33 cellular contexts compared by ENCODE assay signal in genomic region chr15:70427531-70428120, GRCh38.
DNase-seq lines count a peak whose midpoint lies in the region; ATAC-seq, FAIRE-seq and TF ChIP-seq lines count a peak whose summit lies in the region.
"Had no signal": no experiment of that assay in that cellular context is flagged by ENCODE, and none has a peak within 500 bp of the region (broad histone marks: within the 10 kb centered on the region; RNA-seq: fewer than 3 reads in every experiment).

No MANE protein-coding gene starts in this region.

- H3K27ac ChIP-seq in DND-41 (ENCODE audit: low read length) (peak overlapping the region; percentile 14; the same call in 1 of the 2 replicates), Karpas-422 (ENCODE audit: low read length) (no peak overlapping the region), keratinocyte (ENCODE audit: control insufficient read depth, insufficient read depth, low read length) (peak overlapping the region; percentile 6)
- H3K27ac ChIP-seq: dorsolateral prefrontal cortex, neutrophil, right atrium auricular region, testis had no signal

- ATAC-seq in DND-41 (ENCODE audit: insufficient read depth, low read depth) (no peak), activated B cell treated with CpG ODN at 0.5 μM for 24 hours (ENCODE audit: low read depth) (peak; percentile 45), HG03135 (IDR thresholded peaks at IDR 0.05; ENCODE audit: unreplicated experiment) (no peak)
- ATAC-seq: activated CD4-positive, CD25-positive, alpha-beta regulatory T cell treated with anti-CD3 and anti-CD28 coated beads, Interleukin-2, amount 50 U/mL, for 24 hours; GM12878; Right ventricle myocardium inferior; T-helper 17 cell had no signal

- H3K4me3 Mint-ChIP-seq in activated B cell treated with CpG ODN at 0.5 μM for 24 hours, result no peak overlapping the region
- H3K4me3 Mint-ChIP-seq: brain; CD4-positive, alpha-beta T cell; immature natural killer cell; stimulated activated naive CD8-positive, alpha-beta T cell treated with anti-CD3 and anti-CD28 coated beads, Interleukin-15, Interleukin-2, amounts not matched to agents 100 ng/mL and 50 ng/mL, for 24 hours; T-helper 17 cell had no signal

- no peaks in the 10 kb centered on the region for H3K9me2 ChIP-seq in Karpas-422 (replicated peaks; ENCODE audit: insufficient read depth, low read length)

- peaks cover 3% of the 10 kb centered on the region for H3K9me1 ChIP-seq in keratinocyte (ENCODE audit: control insufficient read depth, extremely low read depth, insufficient read depth, low read length)

- dilution Hi-C loops in keratinocyte (cut with MboI; ENCODE audit: extremely low pct_ligation_motif_present, low sequenced_read_pairs), result no loop called here

- no peak overlapping the region for H3K27ac Mint-ChIP-seq in activated B cell treated with CpG ODN at 0.5 μM for 24 hours
- H3K27ac Mint-ChIP-seq: brain; CD4-positive, alpha-beta T cell; immature natural killer cell; stimulated activated naive CD8-positive, alpha-beta T cell treated with anti-CD3 and anti-CD28 coated beads, Interleukin-15, Interleukin-2, amounts not matched to agents 100 ng/mL and 50 ng/mL, for 24 hours; T-helper 17 cell had no signal

- POLR2A ChIA-PET in activated B cell treated with CpG ODN at 0.5 μM for 24 hours (lab: Charles Lee), result no interaction called here

- DNase-seq in DND-41, result no peak
- no peak for DNase-seq in Karpas-422
- DNase-seq in activated B cell treated with CpG ODN at 0.5 μM for 24 hours, result no peak
- DNase-seq in keratinocyte (ENCODE audit: low read depth, low spot score), result peak; percentile 91
- DNase-seq in ecto neural progenitor cell (ENCODE audit: low spot score), result no peak
- no peak for DNase-seq in SIG-M5 (lab: John Stamatoyannopoulos, UW)
- no peak for DNase-seq in NOMO-1 treated with DMSO at 0.1 percent for 48 hours (lab: John Stamatoyannopoulos, UW; ENCODE audit: unreplicated experiment)
- DNase-seq: activated CD4-positive, alpha-beta T cell treated with anti-CD3 and anti-CD28 coated beads, Interleukin-2, amount 50 U/mL, for 48 hours; activated naive CD4-positive, alpha-beta T cell treated with Interleukin-2 at 50 U/mL for 16 hours; AML-193; CD4-positive, alpha-beta T cell; cerebellar nuclear complex; dorsolateral prefrontal cortex; hypothalamus; immature natural killer cell; mesenchymal stem cell; NCI-H1048; NCI-H1694; NCI-H774; posterior cingulate gyrus; small intestine; stimulated activated CD4-positive, alpha-beta T cell treated with anti-CD3 and anti-CD28 coated beads, Interleukin-1b, Interleukin-23, amount 100 ng/mL, for 48 hours; T-helper 17 cell; testis had no signal

- H3K9me3 ChIP-seq in DND-41 (ENCODE audit: insufficient read depth, low read length, severe bottlenecking) (peaks cover 21% of the 10 kb centered on the region), Karpas-422 (ENCODE audit: low read length) (no peaks in the 10 kb centered on the region), keratinocyte (ENCODE audit: control insufficient read depth, low read depth, low read length) (no peaks in the 10 kb centered on the region)
- H3K9me3 ChIP-seq: neutrophil, testis had no signal

- no peaks in the 10 kb centered on the region for H3K27me3 Mint-ChIP-seq in activated B cell treated with CpG ODN at 0.5 μM for 24 hours
- H3K27me3 Mint-ChIP-seq: CD4-positive, alpha-beta T cell; T-helper 17 cell had no signal

- H3K4me2 ChIP-seq in DND-41 (ENCODE audit: insufficient read depth, low read length) (no peak overlapping the region), Karpas-422 (ENCODE audit: low read depth, low read length, poor library complexity, severe bottlenecking) (peak overlapping the region; percentile 3), keratinocyte (ENCODE audit: control insufficient read depth, extremely low read depth, insufficient read depth, low read depth, low read length) (peak overlapping the region; percentile 29)

- H3K36me3 Mint-ChIP-seq in activated B cell treated with CpG ODN at 0.5 μM for 24 hours (ENCODE audit: low read depth), result no peaks in the 10 kb centered on the region
- H3K36me3 Mint-ChIP-seq: brain, immature natural killer cell had no signal

- CTCF ChIA-PET in activated B cell treated with CpG ODN at 0.5 μM for 24 hours (lab: Charles Lee), result no interaction called here

- peak; percentile 98 for FAIRE-seq in keratinocyte (lab: Jason Lieb, UNC)
- FAIRE-seq: D721Med, GM12878, small intestine had no signal

- H3K79me2 ChIP-seq in DND-41 (ENCODE audit: insufficient read depth, low read length) (no peaks in the 10 kb centered on the region), Karpas-422 (ENCODE audit: low read length) (no peaks in the 10 kb centered on the region), keratinocyte (ENCODE audit: control insufficient read depth, insufficient read depth, low read length) (no peaks in the 10 kb centered on the region)

- intact Hi-C loops in activated B cell treated with CpG ODN at 0.5 μM for 24 hours (cut with micrococcal nuclease), result no loop called here

- no peaks in the 10 kb centered on the region; the same call in 1 of the 2 replicates for H3K36me3 ChIP-seq in DND-41 (ENCODE audit: insufficient read depth, low read length)
- H3K36me3 ChIP-seq in Karpas-422 (ENCODE audit: insufficient read depth, low read length), result no peaks in the 10 kb centered on the region
- H3K36me3 ChIP-seq in keratinocyte (ENCODE audit: control insufficient read depth in 2 of 2, extremely low read depth in 1 of 2, insufficient read depth in 2 of 2, low read length in 2 of 2), result no peaks in the 10 kb centered on the region
- H3K36me3 ChIP-seq: neutrophil, right atrium auricular region had no signal

- H3K9me3 Mint-ChIP-seq in activated B cell treated with CpG ODN at 0.5 μM for 24 hours, result peaks cover 2% of the 10 kb centered on the region
- H3K9me3 Mint-ChIP-seq: stimulated activated naive CD8-positive, alpha-beta T cell treated with anti-CD3 and anti-CD28 coated beads, Interleukin-15, Interleukin-2, amounts not matched to agents 100 ng/mL and 50 ng/mL, for 24 hours had no signal

- H2AFZ ChIP-seq in DND-41 (ENCODE audit: low read depth, low read length) (no peak overlapping the region), Karpas-422 (ENCODE audit: low read length) (no peak overlapping the region), keratinocyte (ENCODE audit: control insufficient read depth, low read length) (no peak overlapping the region)

- H3K9ac ChIP-seq in DND-41 (ENCODE audit: low read depth, low read length) (no peak overlapping the region), Karpas-422 (ENCODE audit: low read length) (no peak overlapping the region), keratinocyte (ENCODE audit: control insufficient read depth, extremely low read depth, insufficient read depth, low read length) (no peak overlapping the region)

- H3K4me1 Mint-ChIP-seq in activated B cell treated with CpG ODN at 0.5 μM for 24 hours, result peaks cover 20% of the 10 kb centered on the region

- H3K4me3 ChIP-seq in DND-41 (ENCODE audit: low read depth in 1 of 2, low read length in 2 of 2), result no peak overlapping the region
- no peak overlapping the region for H3K4me3 ChIP-seq in Karpas-422 (ENCODE audit: low read length)
- H3K4me3 ChIP-seq in keratinocyte (ENCODE audit: control insufficient read depth in 2 of 3, extremely low read depth in 1 of 3, insufficient read depth in 2 of 3, low read depth in 1 of 3, low read length in 3 of 3), result no peak overlapping the region
- H3K4me3 ChIP-seq: dorsolateral prefrontal cortex, GM12878, right atrium auricular region, testis had no signal

- H3K4me1 ChIP-seq in DND-41 (ENCODE audit: insufficient read depth, low read length) (peaks cover 61% of the 10 kb centered on the region), Karpas-422 (ENCODE audit: low read length) (peaks cover 9% of the 10 kb centered on the region), keratinocyte (ENCODE audit: control insufficient read depth, extremely low read depth, insufficient read depth, low read length) (peaks cover 38% of the 10 kb centered on the region)
- H3K4me1 ChIP-seq: right atrium auricular region had no signal

- H3K27me3 ChIP-seq in DND-41 (ENCODE audit: insufficient read depth, low read length, poor library complexity), result no peaks in the 10 kb centered on the region
- no peaks in the 10 kb centered on the region for H3K27me3 ChIP-seq in Karpas-422 (ENCODE audit: low read length)
- peaks cover 26% of the 10 kb centered on the region for H3K27me3 ChIP-seq in keratinocyte (ENCODE audit: control insufficient read depth, extremely low read depth, insufficient read depth, low read length)
- H3K27me3 ChIP-seq: neutrophil, right atrium auricular region, testis had no signal

- no peaks in the 10 kb centered on the region for H4K20me1 ChIP-seq in DND-41 (ENCODE audit: insufficient read depth, low read length)
- H4K20me1 ChIP-seq in Karpas-422 (ENCODE audit: insufficient read depth, low read depth, low read length), result no peaks in the 10 kb centered on the region
- H4K20me1 ChIP-seq in keratinocyte (ENCODE audit: control insufficient read depth, extremely low read depth, insufficient read depth, low read length), result no peaks in the 10 kb centered on the region

- TF ChIP-seq CTCF in DND-41 (IDR thresholded peaks at IDR 0.05; ENCODE audit: borderline replicate concordance, extremely low read depth, low read length, poor library complexity, severe bottlenecking), result no peak
- TF ChIP-seq CTCF in activated B cell treated with CpG ODN at 0.5 μM for 24 hours (IDR thresholded peaks at IDR 0.05), result no peak
- TF ChIP-seq CTCF in keratinocyte (optimal IDR thresholded peaks at IDR 0.05 in 1 of 3, IDR thresholded peaks at IDR 0.05 in 1 of 3, conservative IDR thresholded peaks at IDR 0.05 in 1 of 3; ENCODE audit: extremely low read depth in 1 of 3, insufficient read depth in 2 of 3, low read length in 3 of 3), result peak in 1 of 3 experiments; percentile 7
